Comparison of ENCODE assay signal across 8 cellular contexts in genomic region chr20:45406260-45407066, GRCh38. TPM values are rescaled to one million over a fixed set of nuclear protein-coding genes. Genes with fewer than 3 reads are reported as not detected.
DNase-seq lines count a peak whose midpoint lies in the region; ATAC-seq and TF ChIP-seq lines count a peak whose summit lies in the region.

No MANE protein-coding gene starts in this region.

- DNase-seq in AG09309 (ENCODE audit: low read depth) (no peak), HL-60 (ENCODE audit: low read depth in 1 of 2, low spot score in 1 of 2) (peak; percentile 38 to 62), SK-N-MC (ENCODE audit: low read depth, low spot score) (no peak), amygdala (lab: John Stamatoyannopoulos, UW) (peak in 42 of 56 donors; percentile 30 to 80 (median 62)), left ventricle myocardium superior (peak; percentile 91), trophoblast cell (peak in 1 of 2 donors; percentile 22)

- no peak overlapping the region for H2BK5ac ChIP-seq in trophoblast cell (ENCODE audit: low read depth, low read length, poor library complexity)

- H3K4me3 ChIP-seq in AG09309 (ENCODE audit: control insufficient read depth, low read depth, low read length) (peak overlapping the region; percentile 70), HL-60 (replicated peaks; ENCODE audit: insufficient read depth, low read length) (peak overlapping the region; percentile 67), SK-N-MC (peak overlapping the region; percentile 98), trophoblast cell (ENCODE audit: low read depth, low read length) (peak overlapping the region; percentile 76)

- peaks cover 6 to 15% of the 10 kb centered on the region in 2 experiments for H3K4me1 ChIP-seq in trophoblast cell (ENCODE audit: control insufficient read depth in 1 of 2, insufficient read depth in 2 of 2, low read length in 2 of 2)

- H2AK5ac ChIP-seq in trophoblast cell (ENCODE audit: low read length): no peak overlapping the region

- H3K27me3 ChIP-seq in HL-60 (ENCODE audit: insufficient read depth, poor library complexity, severe bottlenecking): no peaks in the 10 kb centered on the region
- peaks cover 7% of the 10 kb centered on the region for H3K27me3 ChIP-seq in trophoblast cell (ENCODE audit: insufficient read depth, low read length)

- H2BK12ac ChIP-seq in trophoblast cell (ENCODE audit: low read length): peak overlapping the region; percentile 23

- intact Hi-C loops in left ventricle myocardium superior (cut with micrococcal nuclease): no loop called here

- no CpG with 5 or more reads among the region's 87 CpGs for WGBS in trophoblast cell (ENCODE audit: extremely low coverage, insufficient coverage, insufficient read length)

- no peaks in the 10 kb centered on the region for H3K9me3 ChIP-seq in SK-N-MC (ENCODE audit: low read depth, low read length)
- H3K9me3 ChIP-seq in trophoblast cell (ENCODE audit: insufficient read depth, low read depth, low read length): no peaks in the 10 kb centered on the region

- H4K8ac ChIP-seq in trophoblast cell (ENCODE audit: low read depth, low read length): peak overlapping the region; percentile 48

- H3K9ac ChIP-seq in SK-N-MC (ENCODE audit: insufficient read length) (peak overlapping the region; percentile 95), trophoblast cell (ENCODE audit: low read length) (peak overlapping the region; percentile 64)

- peak overlapping the region; percentile 75 for H2AFZ ChIP-seq in trophoblast cell (ENCODE audit: insufficient read depth, low read length, poor library complexity)

- H4K91ac ChIP-seq in trophoblast cell (ENCODE audit: low read depth, low read length): peak overlapping the region; percentile 79

- peaks cover 9% of the 10 kb centered on the region for H3K79me2 ChIP-seq in trophoblast cell (ENCODE audit: control insufficient read depth, insufficient read depth, low read length, poor library complexity)

- no peak overlapping the region for H3K23ac ChIP-seq in trophoblast cell (ENCODE audit: low read length)

- peak overlapping the region; percentile 99 for H3K4me2 ChIP-seq in trophoblast cell (ENCODE audit: low read length)

- H3K36me3 ChIP-seq in SK-N-MC (ENCODE audit: insufficient read depth, low read length) (peaks cover 26% of the 10 kb centered on the region), trophoblast cell (ENCODE audit: control insufficient read depth in 1 of 2, insufficient read depth in 2 of 2, low read length in 2 of 2) (peaks cover 4 to 5% of the 10 kb centered on the region in 2 experiments)

- H4K12ac ChIP-seq in trophoblast cell (ENCODE audit: low read depth, low read length): peak overlapping the region; percentile 67

- H3K79me1 ChIP-seq in trophoblast cell (ENCODE audit: low read length): peaks cover 6% of the 10 kb centered on the region

- peak overlapping the region; percentile 39 for H3K4ac ChIP-seq in trophoblast cell (ENCODE audit: low read depth, low read length)

- peak overlapping the region; percentile 18 for H2BK120ac ChIP-seq in trophoblast cell (ENCODE audit: insufficient read depth, low read length, poor library complexity)

- no peak for TF ChIP-seq CTCF in AG09309 (IDR thresholded peaks at IDR 0.05; ENCODE audit: control insufficient read depth, insufficient read depth, low read depth, low read length, missing control alignments)
- no peak for TF ChIP-seq CTCF in HL-60 (IDR thresholded peaks at IDR 0.05; ENCODE audit: insufficient read depth, low read length)

- H3K14ac ChIP-seq in trophoblast cell (ENCODE audit: low read length): peak overlapping the region; percentile 38

- ATAC-seq in left ventricle myocardium superior (peak; percentile 69), GM18868 (IDR thresholded peaks at IDR 0.05; ENCODE audit: unreplicated experiment) (no peak), GM21723 (IDR thresholded peaks at IDR 0.05; ENCODE audit: unreplicated experiment) (no peak)

- H3K27ac ChIP-seq in HL-60 (replicated peaks) (peak overlapping the region; percentile 34), SK-N-MC (peak overlapping the region; percentile 50; the same call in 1 of the 2 replicates), trophoblast cell (ENCODE audit: low read depth, low read length) (no peak overlapping the region)

- peak overlapping the region; percentile 72 for H3K18ac ChIP-seq in trophoblast cell (ENCODE audit: low read length)

RNA-seq across cellular contexts. Expression of gene DBNDD2, which starts 1.6 kb away (rescaled TPM):
- total RNA-seq in left ventricle myocardium superior: 339 TPM
- 10.9 and 13.1 TPM in 2 replicates for polyA plus RNA-seq in trophoblast cell (2013)

RNA-seq across cellular contexts. Expression of gene PIGT, which starts 9.5 kb away (rescaled TPM):
- 115 TPM for total RNA-seq in left ventricle myocardium superior
- polyA plus RNA-seq in trophoblast cell (2013): 72.1 and 75.4 TPM in 2 replicates

RNA-seq across cellular contexts. Expression of gene TP53TG5, which starts 28.3 kb away (rescaled TPM):
- 2.1 TPM for total RNA-seq in left ventricle myocardium superior
- not detected in 2 replicates for polyA plus RNA-seq in trophoblast cell (2013)

RNA-seq across cellular contexts. Expression of gene SYS1, which starts 43.5 kb away (rescaled TPM):
- 22.6 TPM for total RNA-seq in left ventricle myocardium superior
- polyA plus RNA-seq in trophoblast cell (2013): 14.7 and 15.0 TPM in 2 replicates

RNA-seq across cellular contexts. Expression of gene SDC4, which starts 58.2 kb away (rescaled TPM):
- 76.9 TPM for total RNA-seq in left ventricle myocardium superior
- polyA plus RNA-seq in trophoblast cell (2013): 89.9 and 90.3 TPM in 2 replicates

Comparison
In these comparisons a context has a peak if more than half of its experiments do, and no peak if none do; other contexts are left out.
1. DNase-seq: peak in HL-60 (2 of 2), amygdala (42 of 56) and left ventricle myocardium superior (single experiment); none in AG09309 (single experiment) and SK-N-MC (single experiment).
2. Peak in every context shown above with its lines, with median percentiles within 50 percentile points of each other: H3K4me3 ChIP-seq.